ENCODE assay signal across 1 cellular context in the genomic region with DNA sequence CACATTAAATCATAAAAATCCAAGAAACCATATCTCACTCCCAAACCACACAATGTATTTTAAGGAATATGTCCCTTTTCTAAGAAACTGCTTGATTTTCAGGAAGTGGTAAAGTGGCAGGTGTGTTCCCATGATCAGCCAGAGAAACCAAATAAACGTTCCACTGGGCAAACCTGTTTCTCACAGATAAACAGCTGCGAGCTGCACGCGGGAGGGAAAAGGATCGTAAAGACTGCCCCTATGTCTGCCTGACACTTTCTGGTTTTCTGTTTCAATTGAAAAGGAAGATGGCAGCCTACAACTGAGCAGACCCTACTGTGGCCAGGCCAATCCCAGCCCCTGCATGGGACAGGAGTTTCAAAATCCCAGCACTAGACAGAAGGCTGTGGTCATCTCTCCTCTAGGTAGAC.
TF ChIP-seq lines count a peak whose summit lies in the region.

No MANE protein-coding gene starts in this region.

TF ChIP-seq in K562, 482 proteins besides CTCF, POLR2A, EP300 and RAD21 (continued from another document and continues in another):
- TF ChIP-seq, protein P1, sequence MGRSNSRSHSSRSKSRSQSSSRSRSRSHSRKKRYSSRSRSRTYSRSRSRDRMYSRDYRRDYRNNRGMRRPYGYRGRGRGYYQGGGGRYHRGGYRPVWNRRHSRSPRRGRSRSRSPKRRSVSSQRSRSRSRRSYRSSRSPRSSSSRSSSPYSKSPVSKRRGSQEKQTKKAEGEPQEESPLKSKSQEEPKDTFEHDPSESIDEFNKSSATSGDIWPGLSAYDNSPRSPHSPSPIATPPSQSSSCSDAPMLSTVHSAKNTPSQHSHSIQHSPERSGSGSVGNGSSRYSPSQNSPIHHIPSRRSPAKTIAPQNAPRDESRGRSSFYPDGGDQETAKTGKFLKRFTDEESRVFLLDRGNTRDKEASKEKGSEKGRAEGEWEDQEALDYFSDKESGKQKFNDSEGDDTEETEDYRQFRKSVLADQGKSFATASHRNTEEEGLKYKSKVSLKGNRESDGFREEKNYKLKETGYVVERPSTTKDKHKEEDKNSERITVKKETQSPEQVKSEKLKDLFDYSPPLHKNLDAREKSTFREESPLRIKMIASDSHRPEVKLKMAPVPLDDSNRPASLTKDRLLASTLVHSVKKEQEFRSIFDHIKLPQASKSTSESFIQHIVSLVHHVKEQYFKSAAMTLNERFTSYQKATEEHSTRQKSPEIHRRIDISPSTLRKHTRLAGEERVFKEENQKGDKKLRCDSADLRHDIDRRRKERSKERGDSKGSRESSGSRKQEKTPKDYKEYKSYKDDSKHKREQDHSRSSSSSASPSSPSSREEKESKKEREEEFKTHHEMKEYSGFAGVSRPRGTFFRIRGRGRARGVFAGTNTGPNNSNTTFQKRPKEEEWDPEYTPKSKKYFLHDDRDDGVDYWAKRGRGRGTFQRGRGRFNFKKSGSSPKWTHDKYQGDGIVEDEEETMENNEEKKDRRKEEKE (IDR thresholded peaks at IDR 0.05; ENCODE audit: borderline replicate concordance in 1 of 2, control insufficient read depth in 1 of 2, low read depth in 2 of 2, low read length in 1 of 2), result no peak
- TF ChIP-seq, protein P2, sequence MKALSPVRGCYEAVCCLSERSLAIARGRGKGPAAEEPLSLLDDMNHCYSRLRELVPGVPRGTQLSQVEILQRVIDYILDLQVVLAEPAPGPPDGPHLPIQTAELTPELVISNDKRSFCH (CRISPR knock-in tag; IDR thresholded peaks at IDR 0.05), result no peak
- TF ChIP-seq, protein P2 (tag; IDR thresholded peaks at IDR 0.05), result peak; percentile 73
- TF ChIP-seq MCM7 (IDR thresholded peaks at IDR 0.05) (no peak), U2AF2 (optimal IDR thresholded peaks at IDR 0.05; ENCODE audit: low read depth, low read length) (no peak), SIX5 (IDR thresholded peaks at IDR 0.05; ENCODE audit: borderline replicate concordance in 1 of 2, insufficient read depth in 1 of 2, low read depth in 1 of 2, low read length in 2 of 2) (no peak), XRCC5 (IDR thresholded peaks at IDR 0.05; ENCODE audit: low read depth, low read length) (no peak), ZNF121 (CRISPR knock-in tag; conservative IDR thresholded peaks at IDR 0.05) (no peak), NR2C2 (CRISPR knock-in tag; IDR thresholded peaks at IDR 0.05) (no peak), NR2C2 (tag; IDR thresholded peaks at IDR 0.05) (no peak), DDX20 (tag; IDR thresholded peaks at IDR 0.05; ENCODE audit: low read depth) (0 out of 2 replicates have a peak, but pooled peaks have one; percentile 10), SIN3A (IDR thresholded peaks at IDR 0.05; ENCODE audit: borderline replicate concordance in 2 of 2, control insufficient read depth in 1 of 2, low read depth in 2 of 2, low read length in 2 of 2) (no peak), GTF2A2 (tag; IDR thresholded peaks at IDR 0.05) (no peak), ZNF263 (CRISPR knock-in tag; IDR thresholded peaks at IDR 0.05; ENCODE audit: borderline replicate concordance) (no peak), GABPA (tag; conservative IDR thresholded peaks at IDR 0.05; ENCODE audit: low read depth) (peak; percentile 60), MCM2 (IDR thresholded peaks at IDR 0.05; ENCODE audit: low read depth) (no peak), SMARCA4 (IDR thresholded peaks at IDR 0.05) (peak; percentile 96), ZFPM2 (CRISPR knock-in tag; IDR thresholded peaks at IDR 0.05) (no peak), HDAC3 (IDR thresholded peaks at IDR 0.05; ENCODE audit: borderline replicate concordance, partially characterized antibody) (peak; percentile 95), CBX5 (IDR thresholded peaks at IDR 0.05; ENCODE audit: borderline replicate concordance, low read depth) (no peak), SMAD3 (CRISPR knock-in tag; conservative IDR thresholded peaks at IDR 0.05) (no peak), ETS2 (tag; IDR thresholded peaks at IDR 0.05; ENCODE audit: borderline replicate concordance, poor library complexity, severe bottlenecking) (no peak), FOXP1 (CRISPR knock-in tag; IDR thresholded peaks at IDR 0.05) (no peak), SAP30 (IDR thresholded peaks at IDR 0.05; ENCODE audit: borderline replicate concordance, insufficient read depth, low read depth, low read length, poor library complexity, severe bottlenecking) (no peak), PHB2 (IDR thresholded peaks at IDR 0.05; ENCODE audit: low read depth) (peak; percentile 85), ZNF699 (CRISPR knock-in tag; IDR thresholded peaks at IDR 0.05; ENCODE audit: insufficient replicate concordance) (no peak), ZNF347 (CRISPR knock-in tag; IDR thresholded peaks at IDR 0.05; ENCODE audit: low read depth) (no peak), NUFIP1 (IDR thresholded peaks at IDR 0.05; ENCODE audit: partially characterized antibody) (no peak), NR3C1 (CRISPR knock-in tag; IDR thresholded peaks at IDR 0.05) (no peak), ZNF561 (CRISPR knock-in tag; conservative IDR thresholded peaks at IDR 0.05) (no peak), GATA2 (CRISPR knock-in tag; IDR thresholded peaks at IDR 0.05) (peak; percentile 93), ASH1L (IDR thresholded peaks at IDR 0.05; ENCODE audit: borderline replicate concordance, low read depth, partially characterized antibody) (no peak), IFI16 (CRISPR knock-in tag; IDR thresholded peaks at IDR 0.05) (no peak), SPI1 (IDR thresholded peaks at IDR 0.05; ENCODE audit: borderline replicate concordance, low read depth, low read length) (peak; percentile 94), ZZZ3 (IDR thresholded peaks at IDR 0.05) (no peak)
- TF ChIP-seq, protein P3, sequence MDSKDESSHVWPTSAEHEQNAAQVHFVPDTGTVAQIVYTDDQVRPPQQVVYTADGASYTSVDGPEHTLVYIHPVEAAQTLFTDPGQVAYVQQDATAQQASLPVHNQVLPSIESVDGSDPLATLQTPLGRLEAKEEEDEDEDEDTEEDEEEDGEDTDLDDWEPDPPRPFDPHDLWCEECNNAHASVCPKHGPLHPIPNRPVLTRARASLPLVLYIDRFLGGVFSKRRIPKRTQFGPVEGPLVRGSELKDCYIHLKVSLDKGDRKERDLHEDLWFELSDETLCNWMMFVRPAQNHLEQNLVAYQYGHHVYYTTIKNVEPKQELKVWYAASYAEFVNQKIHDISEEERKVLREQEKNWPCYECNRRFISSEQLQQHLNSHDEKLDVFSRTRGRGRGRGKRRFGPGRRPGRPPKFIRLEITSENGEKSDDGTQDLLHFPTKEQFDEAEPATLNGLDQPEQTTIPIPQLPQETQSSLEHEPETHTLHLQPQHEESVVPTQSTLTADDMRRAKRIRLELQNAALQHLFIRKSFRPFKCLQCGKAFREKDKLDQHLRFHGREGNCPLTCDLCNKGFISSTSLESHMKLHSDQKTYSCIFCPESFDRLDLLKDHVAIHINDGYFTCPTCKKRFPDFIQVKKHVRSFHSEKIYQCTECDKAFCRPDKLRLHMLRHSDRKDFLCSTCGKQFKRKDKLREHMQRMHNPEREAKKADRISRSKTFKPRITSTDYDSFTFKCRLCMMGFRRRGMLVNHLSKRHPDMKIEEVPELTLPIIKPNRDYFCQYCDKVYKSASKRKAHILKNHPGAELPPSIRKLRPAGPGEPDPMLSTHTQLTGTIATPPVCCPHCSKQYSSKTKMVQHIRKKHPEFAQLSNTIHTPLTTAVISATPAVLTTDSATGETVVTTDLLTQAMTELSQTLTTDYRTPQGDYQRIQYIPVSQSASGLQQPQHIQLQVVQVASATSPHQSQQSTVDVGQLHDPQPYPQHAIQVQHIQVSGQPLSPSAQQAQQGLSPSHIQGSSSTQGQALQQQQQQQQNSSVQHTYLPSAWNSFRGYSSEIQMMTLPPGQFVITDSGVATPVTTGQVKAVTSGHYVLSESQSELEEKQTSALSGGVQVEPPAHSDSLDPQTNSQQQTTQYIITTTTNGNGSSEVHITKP (IDR thresholded peaks at IDR 0.05; ENCODE audit: partially characterized antibody), result peak; percentile 66
- TF ChIP-seq, protein P4, sequence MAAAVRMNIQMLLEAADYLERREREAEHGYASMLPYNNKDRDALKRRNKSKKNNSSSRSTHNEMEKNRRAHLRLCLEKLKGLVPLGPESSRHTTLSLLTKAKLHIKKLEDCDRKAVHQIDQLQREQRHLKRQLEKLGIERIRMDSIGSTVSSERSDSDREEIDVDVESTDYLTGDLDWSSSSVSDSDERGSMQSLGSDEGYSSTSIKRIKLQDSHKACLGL (CRISPR knock-in tag; IDR thresholded peaks at IDR 0.05; ENCODE audit: borderline replicate concordance, poor library complexity, severe bottlenecking), result no peak
- TF ChIP-seq, protein P5, sequence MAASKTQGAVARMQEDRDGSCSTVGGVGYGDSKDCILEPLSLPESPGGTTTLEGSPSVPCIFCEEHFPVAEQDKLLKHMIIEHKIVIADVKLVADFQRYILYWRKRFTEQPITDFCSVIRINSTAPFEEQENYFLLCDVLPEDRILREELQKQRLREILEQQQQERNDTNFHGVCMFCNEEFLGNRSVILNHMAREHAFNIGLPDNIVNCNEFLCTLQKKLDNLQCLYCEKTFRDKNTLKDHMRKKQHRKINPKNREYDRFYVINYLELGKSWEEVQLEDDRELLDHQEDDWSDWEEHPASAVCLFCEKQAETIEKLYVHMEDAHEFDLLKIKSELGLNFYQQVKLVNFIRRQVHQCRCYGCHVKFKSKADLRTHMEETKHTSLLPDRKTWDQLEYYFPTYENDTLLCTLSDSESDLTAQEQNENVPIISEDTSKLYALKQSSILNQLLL (CRISPR knock-in tag; IDR thresholded peaks at IDR 0.05; ENCODE audit: borderline replicate concordance), result no peak
- TF ChIP-seq, protein P6, sequence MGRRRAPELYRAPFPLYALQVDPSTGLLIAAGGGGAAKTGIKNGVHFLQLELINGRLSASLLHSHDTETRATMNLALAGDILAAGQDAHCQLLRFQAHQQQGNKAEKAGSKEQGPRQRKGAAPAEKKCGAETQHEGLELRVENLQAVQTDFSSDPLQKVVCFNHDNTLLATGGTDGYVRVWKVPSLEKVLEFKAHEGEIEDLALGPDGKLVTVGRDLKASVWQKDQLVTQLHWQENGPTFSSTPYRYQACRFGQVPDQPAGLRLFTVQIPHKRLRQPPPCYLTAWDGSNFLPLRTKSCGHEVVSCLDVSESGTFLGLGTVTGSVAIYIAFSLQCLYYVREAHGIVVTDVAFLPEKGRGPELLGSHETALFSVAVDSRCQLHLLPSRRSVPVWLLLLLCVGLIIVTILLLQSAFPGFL (CRISPR knock-in tag; IDR thresholded peaks at IDR 0.05), result no peak
- TF ChIP-seq, protein P7, sequence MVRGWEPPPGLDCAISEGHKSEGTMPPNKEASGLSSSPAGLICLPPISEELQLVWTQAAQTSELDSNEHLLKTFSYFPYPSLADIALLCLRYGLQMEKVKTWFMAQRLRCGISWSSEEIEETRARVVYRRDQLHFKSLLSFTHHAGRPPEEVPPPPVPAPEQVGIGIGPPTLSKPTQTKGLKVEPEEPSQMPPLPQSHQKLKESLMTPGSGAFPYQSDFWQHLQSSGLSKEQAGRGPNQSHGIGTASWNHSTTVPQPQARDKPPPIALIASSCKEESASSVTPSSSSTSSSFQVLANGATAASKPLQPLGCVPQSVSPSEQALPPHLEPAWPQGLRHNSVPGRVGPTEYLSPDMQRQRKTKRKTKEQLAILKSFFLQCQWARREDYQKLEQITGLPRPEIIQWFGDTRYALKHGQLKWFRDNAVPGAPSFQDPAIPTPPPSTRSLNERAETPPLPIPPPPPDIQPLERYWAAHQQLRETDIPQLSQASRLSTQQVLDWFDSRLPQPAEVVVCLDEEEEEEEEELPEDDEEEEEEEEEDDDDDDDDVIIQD (CRISPR knock-in tag; IDR thresholded peaks at IDR 0.05), result no peak
- TF ChIP-seq, protein P8, sequence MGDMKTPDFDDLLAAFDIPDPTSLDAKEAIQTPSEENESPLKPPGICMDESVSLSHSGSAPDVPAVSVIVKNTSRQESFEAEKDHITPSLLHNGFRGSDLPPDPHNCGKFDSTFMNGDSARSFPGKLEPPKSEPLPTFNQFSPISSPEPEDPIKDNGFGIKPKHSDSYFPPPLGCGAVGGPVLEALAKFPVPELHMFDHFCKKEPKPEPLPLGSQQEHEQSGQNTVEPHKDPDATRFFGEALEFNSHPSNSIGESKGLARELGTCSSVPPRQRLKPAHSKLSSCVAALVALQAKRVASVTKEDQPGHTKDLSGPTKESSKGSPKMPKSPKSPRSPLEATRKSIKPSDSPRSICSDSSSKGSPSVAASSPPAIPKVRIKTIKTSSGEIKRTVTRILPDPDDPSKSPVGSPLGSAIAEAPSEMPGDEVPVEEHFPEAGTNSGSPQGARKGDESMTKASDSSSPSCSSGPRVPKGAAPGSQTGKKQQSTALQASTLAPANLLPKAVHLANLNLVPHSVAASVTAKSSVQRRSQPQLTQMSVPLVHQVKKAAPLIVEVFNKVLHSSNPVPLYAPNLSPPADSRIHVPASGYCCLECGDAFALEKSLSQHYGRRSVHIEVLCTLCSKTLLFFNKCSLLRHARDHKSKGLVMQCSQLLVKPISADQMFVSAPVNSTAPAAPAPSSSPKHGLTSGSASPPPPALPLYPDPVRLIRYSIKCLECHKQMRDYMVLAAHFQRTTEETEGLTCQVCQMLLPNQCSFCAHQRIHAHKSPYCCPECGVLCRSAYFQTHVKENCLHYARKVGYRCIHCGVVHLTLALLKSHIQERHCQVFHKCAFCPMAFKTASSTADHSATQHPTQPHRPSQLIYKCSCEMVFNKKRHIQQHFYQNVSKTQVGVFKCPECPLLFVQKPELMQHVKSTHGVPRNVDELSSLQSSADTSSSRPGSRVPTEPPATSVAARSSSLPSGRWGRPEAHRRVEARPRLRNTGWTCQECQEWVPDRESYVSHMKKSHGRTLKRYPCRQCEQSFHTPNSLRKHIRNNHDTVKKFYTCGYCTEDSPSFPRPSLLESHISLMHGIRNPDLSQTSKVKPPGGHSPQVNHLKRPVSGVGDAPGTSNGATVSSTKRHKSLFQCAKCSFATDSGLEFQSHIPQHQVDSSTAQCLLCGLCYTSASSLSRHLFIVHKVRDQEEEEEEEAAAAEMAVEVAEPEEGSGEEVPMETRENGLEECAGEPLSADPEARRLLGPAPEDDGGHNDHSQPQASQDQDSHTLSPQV (IDR thresholded peaks at IDR 0.05), result peak; percentile 52; the same call in 1 of the 2 replicates
- TF ChIP-seq, protein P9, sequence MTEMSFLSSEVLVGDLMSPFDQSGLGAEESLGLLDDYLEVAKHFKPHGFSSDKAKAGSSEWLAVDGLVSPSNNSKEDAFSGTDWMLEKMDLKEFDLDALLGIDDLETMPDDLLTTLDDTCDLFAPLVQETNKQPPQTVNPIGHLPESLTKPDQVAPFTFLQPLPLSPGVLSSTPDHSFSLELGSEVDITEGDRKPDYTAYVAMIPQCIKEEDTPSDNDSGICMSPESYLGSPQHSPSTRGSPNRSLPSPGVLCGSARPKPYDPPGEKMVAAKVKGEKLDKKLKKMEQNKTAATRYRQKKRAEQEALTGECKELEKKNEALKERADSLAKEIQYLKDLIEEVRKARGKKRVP (CRISPR knock-in tag; IDR thresholded peaks at IDR 0.05), result no peak
